ENCODE assay signal across 8 cellular contexts in genomic region chr13:113585828-113586355, GRCh38. TPM values are rescaled to one million over a fixed set of nuclear protein-coding genes. Genes with fewer than 3 reads are reported as not detected.
DNase-seq lines count a peak whose midpoint lies in the region; ATAC-seq and TF ChIP-seq lines count a peak whose summit lies in the region.

No MANE protein-coding gene starts in this region.

- no peak overlapping the region for H3K27ac ChIP-seq in testis

- intact Hi-C loops in testis (cut with DNase I; ENCODE audit: low total_unique reads): no loop called here

- no peaks in the 10 kb centered on the region for H3K9me3 ChIP-seq in testis

- in situ Hi-C loops in ACHN (cut with HindIII; ENCODE audit: low pct_ligation_motif_present, low pct_unique_long_range_greater_than_20kb, low sequenced_read_pairs): no loop called here

- no peak for TF ChIP-seq CTCF in testis (IDR thresholded peaks at IDR 0.05)

- peaks cover 36% of the 10 kb centered on the region for H3K4me1 Mint-ChIP-seq in activated T-cell treated with anti-CD3 and anti-CD28 coated beads, Interleukin-2, amount 50 U/mL, for 4 hours (ENCODE audit: low read depth)

- DNase-seq in activated T-cell treated with anti-CD3 and anti-CD28 coated beads, Interleukin-2, amount 50 U/mL, for 4 hours: no peak
- DNase-seq in activated T-cell treated with anti-CD3 and anti-CD28 coated beads for 4 hours: no peak
- DNase-seq in activated CD8-positive, alpha-beta memory T cell treated with anti-CD3 and anti-CD28 coated beads, Interleukin-2, amount 50 U/mL, for 48 hours: peak; percentile 53
- peak; percentile 8 for DNase-seq in iPS-NIHi7 (ENCODE audit: extremely low spot score)
- peak; percentile 13 for DNase-seq in testis
- no peak for DNase-seq in NCI-H1092 (lab: John Stamatoyannopoulos, UW)
- DNase-seq in ACHN: no peak

- H3K4me1 ChIP-seq in testis: no peaks in the 10 kb centered on the region

- no peaks in the 10 kb centered on the region for H3K36me3 ChIP-seq in testis (ENCODE audit: low read depth, missing control alignments)

- peak overlapping the region; percentile 87 for H3K4me3 Mint-ChIP-seq in activated T-cell treated with anti-CD3 and anti-CD28 coated beads, Interleukin-2, amount 50 U/mL, for 4 hours

- no peak for TF ChIP-seq POLR2A in testis (IDR thresholded peaks at IDR 0.05)

- no peak for ATAC-seq in activated T-cell treated with anti-CD3 and anti-CD28 coated beads, Interleukin-2, amount 50 U/mL, for 4 hours
- ATAC-seq in HG02763 (IDR thresholded peaks at IDR 0.05; ENCODE audit: unreplicated experiment): no peak

- H3K27me3 ChIP-seq in testis: no peaks in the 10 kb centered on the region

- H3K36me3 Mint-ChIP-seq in activated T-cell treated with anti-CD3 and anti-CD28 coated beads, Interleukin-2, amount 50 U/mL, for 4 hours (ENCODE audit: insufficient read depth): peaks cover 16% of the 10 kb centered on the region

- no peaks in the 10 kb centered on the region for H3K9me3 Mint-ChIP-seq in activated T-cell treated with anti-CD3 and anti-CD28 coated beads, Interleukin-2, amount 50 U/mL, for 4 hours

- H3K4me3 ChIP-seq in testis: peak overlapping the region in 1 of 2 donors; percentile 61

- no peaks in the 10 kb centered on the region for H3K27me3 Mint-ChIP-seq in activated T-cell treated with anti-CD3 and anti-CD28 coated beads, Interleukin-2, amount 50 U/mL, for 4 hours (ENCODE audit: low read depth)

- 39 to 50% methylated on average over 11 of the region's 11 CpGs for WGBS in testis, 2 donors

RNA-seq across cellular contexts. Expression of gene TFDP1, which starts 1.3 kb away (rescaled TPM):
- total RNA-seq in activated T-cell treated with anti-CD3 and anti-CD28 coated beads, Interleukin-2, amount 50 U/mL, for 4 hours: 100 to 1,000 TPM; 147 to 200 (median 172) TPM
- total RNA-seq in testis: 10 to 100 TPM; 72.4 to 73.1 TPM
- 135 TPM for polyA plus RNA-seq in testis (ENCODE audit: insufficient read depth, low read depth, low replicate concordance)

Comparison
In these comparisons a context has a peak if more than half of its experiments do, and no peak if none do; other contexts are left out.
1. DNase-seq: peak in activated CD8-positive, alpha-beta memory T cell treated with anti-CD3 and anti-CD28 coated beads, Interleukin-2, amount 50 U/mL, for 48 hours (single experiment), iPS-NIHi7 (single experiment) and testis (single experiment); none in activated T-cell treated with anti-CD3 and anti-CD28 coated beads, Interleukin-2, amount 50 U/mL, for 4 hours (single experiment), activated T-cell treated with anti-CD3 and anti-CD28 coated beads for 4 hours (single experiment), NCI-H1092 (single experiment) and ACHN (single experiment).